Comparison of ENCODE assay signal across 18 cellular contexts in the genomic region with DNA sequence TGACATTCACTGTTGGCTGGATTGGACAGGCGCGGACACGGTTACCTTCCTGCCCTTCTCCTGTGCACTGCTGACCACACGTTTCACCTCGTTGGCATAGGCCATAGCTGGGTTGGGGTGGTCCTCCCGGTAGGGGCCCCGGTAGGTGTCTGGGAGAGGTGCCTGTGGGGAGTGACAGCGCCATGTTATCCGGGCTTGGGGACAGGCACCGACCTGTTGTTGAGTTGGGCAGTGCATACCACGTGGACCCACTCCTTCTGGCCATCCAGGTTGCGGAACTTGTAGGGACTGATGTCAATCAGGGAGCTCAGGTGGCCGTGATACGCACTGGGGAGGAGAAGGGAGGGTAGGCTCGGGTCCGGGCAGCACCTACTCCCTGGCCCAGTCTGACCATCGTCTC. TPM values are rescaled to one million over a fixed set of nuclear protein-coding genes. Genes with fewer than 3 reads are reported as not detected.
A peak's percentile ranks its signal among the peaks of the same experiment; 100 is the strongest.
DNase-seq lines count a peak whose midpoint lies in the region; ATAC-seq and TF ChIP-seq lines count a peak whose summit lies in the region.
"Had no signal": no experiment of that assay in that cellular context is flagged by ENCODE, and none has a peak within 500 bp of the region (broad histone marks: within the 10 kb centered on the region; RNA-seq: fewer than 3 reads in every experiment).

No MANE protein-coding gene starts in this region.

- ATAC-seq in right cardiac atrium (peak; percentile 3 to 7), Right ventricle myocardium inferior (no peak), WTC11 (no peak), right lobe of liver (no peak), GM18502 (IDR thresholded peaks at IDR 0.05; ENCODE audit: poor library complexity, unreplicated experiment) (no peak)

- no peak overlapping the region for H3K4me3 Mint-ChIP-seq in WTC11
- H3K4me3 Mint-ChIP-seq: CD14-positive monocyte had no signal

- H3K4me1 ChIP-seq in right cardiac atrium (ENCODE audit: control insufficient read depth, insufficient read depth, low read length) (no peaks in the 10 kb centered on the region), right lobe of liver (peaks cover 0 to 32% (median 6%) of the 10 kb centered on the region in 4 donors)

- peaks cover 0 to 31% (median 11%) of the 10 kb centered on the region in 4 donors for H3K36me3 ChIP-seq in right lobe of liver
- H3K36me3 ChIP-seq in WERI-Rb-1, result no peaks in the 10 kb centered on the region

- H3K27ac ChIP-seq in right cardiac atrium (ENCODE audit: low read length) (no peak overlapping the region), right lobe of liver (no peak overlapping the region), WERI-Rb-1 (no peak overlapping the region)
- H3K27ac ChIP-seq: GM23248 had no signal

- intact Hi-C loops in right cardiac atrium (cut with DNase I), result no loop called here
- intact Hi-C loops in Right ventricle myocardium inferior (cut with DNase I), result loop anchor here (2.0 kb wide), 1 partner anchor 18 kb away; no protein-coding TSS in a partner anchor
- intact Hi-C loops in right lobe of liver (cut with DNase I), result no loop called here

- CTCF ChIA-PET in WTC11 (lab: Charles Lee), result interaction anchor here (0.6 to 2.3 kb wide), 4 partner anchors 11 to 366 kb away, joined by 3 to 13 read pairs (median 3); a partner anchor contains a TSS

- peaks cover 8% of the 10 kb centered on the region; the same call in 1 of the 2 replicates for H3K9me3 Mint-ChIP-seq in WTC11

- H3K4me1 Mint-ChIP-seq in WTC11, result peaks cover 18% of the 10 kb centered on the region

- no peaks in the 10 kb centered on the region for H3K27me3 ChIP-seq in right cardiac atrium (ENCODE audit: control insufficient read depth, insufficient read depth)
- no peaks in the 10 kb centered on the region for H3K27me3 ChIP-seq in right lobe of liver
- no peaks in the 10 kb centered on the region for H3K27me3 ChIP-seq in WERI-Rb-1 (ENCODE audit: insufficient read depth, low read depth, severe bottlenecking)

- peaks cover 49% of the 10 kb centered on the region for H3K36me3 Mint-ChIP-seq in WTC11

- TF ChIP-seq CTCF in WTC11 (IDR thresholded peaks at IDR 0.05) (no peak), right lobe of liver (IDR thresholded peaks at IDR 0.05) (no peak), WERI-Rb-1 (IDR thresholded peaks at IDR 0.05; ENCODE audit: low read depth, low read length) (no peak)

- no peak overlapping the region for H3K27ac Mint-ChIP-seq in WTC11

- DNase-seq in right cardiac atrium, result peak in 1 of 3 donors; percentile 15
- DNase-seq in Right ventricle myocardium inferior (ENCODE audit: missing footprints), result no peak
- no peak for DNase-seq in WTC11 (ENCODE audit: low spot score)
- DNase-seq in right lobe of liver, result peak in 2 of 3 donors; percentile 17 to 43
- no peak for DNase-seq in activated CD8-positive, alpha-beta memory T cell treated with anti-CD3 and anti-CD28 coated beads for 24 hours
- DNase-seq in WERI-Rb-1, result no peak
- DNase-seq: Caco-2, GM23248, MV-4-11, NCI-H1417, NCI-H2029, NCI-H2171 treated with DMSO at 0.1 percent for 48 hours, NCI-H446 treated with DMSO at 0.1 percent for 48 hours, NCI-H748 treated with DMSO at 0.1 percent for 48 hours, OCI-M1 had no signal

- TF ChIP-seq POLR2A in right lobe of liver (IDR thresholded peaks at IDR 0.05), result no peak

- H3K9me3 ChIP-seq in right cardiac atrium (ENCODE audit: control insufficient read depth, low read length), result no peaks in the 10 kb centered on the region
- H3K9me3 ChIP-seq in right lobe of liver, result no peaks in the 10 kb centered on the region
- H3K9me3 ChIP-seq in WERI-Rb-1 (ENCODE audit: severe bottlenecking), result no peaks in the 10 kb centered on the region
- H3K9me3 ChIP-seq: Caco-2 had no signal

- WGBS in right cardiac atrium, result 87% methylated on average over 17 of the region's 17 CpGs
- 92% methylated on average over 7 of the region's 17 CpGs for WGBS in right lobe of liver (ENCODE audit: insufficient coverage, low coverage, low lambda C conversion rate, missing lambda C conversion rate)

- H3K27me3 Mint-ChIP-seq in WTC11 (ENCODE audit: low read depth), result 0 out of 2 replicates have a peak, but pooled peaks cover 2% of the 10 kb centered on the region

- no peak overlapping the region for H3K4me3 ChIP-seq in right cardiac atrium (ENCODE audit: low read length)
- no peak overlapping the region for H3K4me3 ChIP-seq in right lobe of liver
- no peak overlapping the region for H3K4me3 ChIP-seq in WERI-Rb-1 (ENCODE audit: low read depth, low read length)
- H3K4me3 ChIP-seq: GM23248 had no signal

- POLR2A ChIA-PET in WTC11 (lab: Charles Lee), result interaction anchor here (0.6 to 1.2 kb wide), 3 partner anchors 12 to 1952 kb away, joined by 3 to 8 read pairs (median 4); a partner anchor contains a TSS

TF ChIP-seq in WTC11, 78 proteins besides CTCF, POLR2A, EP300 and RAD21:
- TF ChIP-seq, protein P1, sequence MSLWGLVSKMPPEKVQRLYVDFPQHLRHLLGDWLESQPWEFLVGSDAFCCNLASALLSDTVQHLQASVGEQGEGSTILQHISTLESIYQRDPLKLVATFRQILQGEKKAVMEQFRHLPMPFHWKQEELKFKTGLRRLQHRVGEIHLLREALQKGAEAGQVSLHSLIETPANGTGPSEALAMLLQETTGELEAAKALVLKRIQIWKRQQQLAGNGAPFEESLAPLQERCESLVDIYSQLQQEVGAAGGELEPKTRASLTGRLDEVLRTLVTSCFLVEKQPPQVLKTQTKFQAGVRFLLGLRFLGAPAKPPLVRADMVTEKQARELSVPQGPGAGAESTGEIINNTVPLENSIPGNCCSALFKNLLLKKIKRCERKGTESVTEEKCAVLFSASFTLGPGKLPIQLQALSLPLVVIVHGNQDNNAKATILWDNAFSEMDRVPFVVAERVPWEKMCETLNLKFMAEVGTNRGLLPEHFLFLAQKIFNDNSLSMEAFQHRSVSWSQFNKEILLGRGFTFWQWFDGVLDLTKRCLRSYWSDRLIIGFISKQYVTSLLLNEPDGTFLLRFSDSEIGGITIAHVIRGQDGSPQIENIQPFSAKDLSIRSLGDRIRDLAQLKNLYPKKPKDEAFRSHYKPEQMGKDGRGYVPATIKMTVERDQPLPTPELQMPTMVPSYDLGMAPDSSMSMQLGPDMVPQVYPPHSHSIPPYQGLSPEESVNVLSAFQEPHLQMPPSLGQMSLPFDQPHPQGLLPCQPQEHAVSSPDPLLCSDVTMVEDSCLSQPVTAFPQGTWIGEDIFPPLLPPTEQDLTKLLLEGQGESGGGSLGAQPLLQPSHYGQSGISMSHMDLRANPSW (CRISPR knock-in tag; conservative IDR thresholded peaks at IDR 0.05; ENCODE audit: low read depth), result no peak
- TF ChIP-seq, protein P2, sequence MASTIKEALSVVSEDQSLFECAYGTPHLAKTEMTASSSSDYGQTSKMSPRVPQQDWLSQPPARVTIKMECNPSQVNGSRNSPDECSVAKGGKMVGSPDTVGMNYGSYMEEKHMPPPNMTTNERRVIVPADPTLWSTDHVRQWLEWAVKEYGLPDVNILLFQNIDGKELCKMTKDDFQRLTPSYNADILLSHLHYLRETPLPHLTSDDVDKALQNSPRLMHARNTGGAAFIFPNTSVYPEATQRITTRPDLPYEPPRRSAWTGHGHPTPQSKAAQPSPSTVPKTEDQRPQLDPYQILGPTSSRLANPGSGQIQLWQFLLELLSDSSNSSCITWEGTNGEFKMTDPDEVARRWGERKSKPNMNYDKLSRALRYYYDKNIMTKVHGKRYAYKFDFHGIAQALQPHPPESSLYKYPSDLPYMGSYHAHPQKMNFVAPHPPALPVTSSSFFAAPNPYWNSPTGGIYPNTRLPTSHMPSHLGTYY (CRISPR knock-in tag; IDR thresholded peaks at IDR 0.05), result no peak
- 0 out of 2 replicates have a peak, but pooled peaks have one; percentile 24 for TF ChIP-seq MYBL2 (CRISPR knock-in tag; IDR thresholded peaks at IDR 0.05)
- TF ChIP-seq SOX15 (CRISPR knock-in tag; IDR thresholded peaks at IDR 0.05), result no peak
- TF ChIP-seq CREB1 (CRISPR knock-in tag; IDR thresholded peaks at IDR 0.05), result no peak

RNA-seq across cellular contexts. Expression of a gene that starts 8.2 kb away (rescaled TPM):
- total RNA-seq in right cardiac atrium (10 to 100 TPM; 41.0 to 53.6 (median 48.5) TPM), Right ventricle myocardium inferior (34.5 TPM), WTC11 (2021) (30.9 to 41.7 TPM (median 31.7 TPM) in 3 replicates), right lobe of liver (100 to 1,000 TPM in 3 of 6 experiments, 10 to 100 TPM in 3; 64.3 to 133 (median 85.8) TPM)
- polyA plus RNA-seq in right cardiac atrium, result 35.3 TPM

RNA-seq across cellular contexts. Expression of a gene that starts 20.1 kb away (rescaled TPM):
- total RNA-seq in right cardiac atrium (100 to 1,000 TPM in 1 of 4 donors, 10 to 100 TPM in 3; 75.3 to 125 (median 86.9) TPM), Right ventricle myocardium inferior (85.6 TPM), WTC11 (2021) (414 to 457 TPM (median 419 TPM) in 3 replicates), right lobe of liver (10 to 100 TPM; 44.2 to 96.1 (median 73.5) TPM)
- 88.2 TPM for polyA plus RNA-seq in right cardiac atrium

RNA-seq across cellular contexts. Expression of a gene that starts 37.2 kb away (rescaled TPM):
- not detected for total RNA-seq in right cardiac atrium
- polyA plus RNA-seq in right cardiac atrium, result not detected
- total RNA-seq in Right ventricle myocardium inferior, result not detected
- not detected in 3 replicates for total RNA-seq in WTC11 (2021)
- not detected for total RNA-seq in right lobe of liver
- total RNA-seq: Caco-2, GM23248, HT1080 had no signal
- polyA plus RNA-seq: CD14-positive monocyte, GM23248 had no signal

Comparison
In these comparisons a context has a peak if more than half of its experiments do, and no peak if none do; other contexts are left out.
1. ATAC-seq: peak in right cardiac atrium (2 of 2); none in Right ventricle myocardium inferior (single experiment), WTC11 (single experiment), right lobe of liver (0 of 4) and GM18502 (single experiment).
2. DNase-seq: peak in right lobe of liver (2 of 3); none in Right ventricle myocardium inferior (single experiment), WTC11 (single experiment), activated CD8-positive, alpha-beta memory T cell treated with anti-CD3 and anti-CD28 coated beads for 24 hours (single experiment) and WERI-Rb-1 (single experiment).